ENCODE assay signal across 24 cellular contexts in genomic region chr6:160221918-160222317, GRCh38. TPM values are rescaled to one million over a fixed set of nuclear protein-coding genes. Genes with fewer than 3 reads are reported as not detected.
"Had no signal": no experiment of that assay in that cellular context is flagged by ENCODE, and none has a peak within 500 bp of the region (broad histone marks: within the 10 kb centered on the region; RNA-seq: fewer than 3 reads in every experiment).

No MANE protein-coding gene starts in this region.

- H3K4me2 ChIP-seq: KMS-11 had no signal

- H3K27ac ChIP-seq: KMS-11, SK-N-MC, VCaP had no signal

- DNase-seq: activated CD4-positive, alpha-beta memory T cell treated with anti-CD3 and anti-CD28 coated beads, Interleukin-2, amount 10 ng/mL, durations not matched to agents 7 days and 5 days; activated CD4-positive, alpha-beta T cell treated with anti-CD3 and anti-CD28 coated beads, Interleukin-2, amount 50 U/mL, for 1 hour; activated CD4-positive, CD25-positive, alpha-beta regulatory T cell; activated gamma-delta T cell; activated naive CD4-positive, alpha-beta T cell treated with anti-CD3 and anti-CD28 coated beads, Interleukin-2, amount 10 ng/mL, durations not matched to agents 7 days and 5 days; activated naive CD8-positive, alpha-beta T cell treated with anti-CD3 and anti-CD28 coated beads for 36 hours; activated T-cell treated with anti-CD3 and anti-CD28 coated beads for 4 hours; activated T-cell treated with anti-CD3 and anti-CD28 coated beads, Interleukin-2, amount 50 U/mL, for 48 hours; cerebellar nuclear complex; NCI-H1417; NCI-H1694 treated with DMSO at 0.1 percent for 48 hours; NCI-H2029 treated with DMSO at 0.1 percent for 48 hours; NCI-H446; T-cell; T-helper 2 cell had no signal

- FAIRE-seq: RCC 7860 had no signal

- ATAC-seq: activated T-helper 17 cell treated with anti-CD3 and anti-CD28 coated beads, Interleukin-2, amount 50 U/mL, for 72 hours; PC-3; T-cell had no signal

- H3K4me3 ChIP-seq: SK-N-MC had no signal

- H3K9ac ChIP-seq: KMS-11 had no signal

RNA-seq across cellular contexts. Expression of gene SLC22A2, which starts 36.7 kb away (rescaled TPM):
- total RNA-seq: activated CD4-positive, alpha-beta memory T cell treated with anti-CD3 and anti-CD28 coated beads, Interleukin-2, amount 10 ng/mL, durations not matched to agents 7 days and 5 days; activated CD8-positive, alpha-beta memory T cell treated with anti-CD3 and anti-CD28 coated beads for 36 hours; activated naive CD8-positive, alpha-beta T cell treated with anti-CD3 and anti-CD28 coated beads for 36 hours; activated T-helper 17 cell treated with anti-CD3 and anti-CD28 coated beads, Interleukin-2, amount 50 U/mL, for 72 hours; cardiac septum; MCF 10A; PC-3; T-cell had no signal
